9 cellular contexts compared by ENCODE assay signal in the genomic region with DNA sequence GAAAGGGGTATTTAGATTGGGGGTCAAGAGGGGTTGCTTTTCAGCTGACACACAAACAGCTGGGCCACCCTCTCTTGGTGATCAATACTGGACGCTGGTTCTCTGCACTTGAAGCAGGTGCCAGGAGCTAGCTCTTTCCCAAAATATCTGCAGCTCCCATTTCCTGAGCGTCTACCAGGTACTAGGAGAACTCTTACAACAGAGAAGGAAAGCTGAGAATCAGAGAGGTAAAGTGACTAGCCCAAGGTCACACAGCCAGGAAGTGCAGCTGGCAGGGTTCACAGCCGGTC. TPM values are rescaled to one million over a fixed set of nuclear protein-coding genes. Genes with fewer than 3 reads are reported as not detected.
DNase-seq lines count a peak whose midpoint lies in the region; ATAC-seq and TF ChIP-seq lines count a peak whose summit lies in the region.
"Had no signal": no experiment of that assay in that cellular context is flagged by ENCODE, and none has a peak within 500 bp of the region (broad histone marks: within the 10 kb centered on the region; RNA-seq: fewer than 3 reads in every experiment).

No MANE protein-coding gene starts in this region.

- TF ChIP-seq CTCF in cardiac muscle cell (IDR thresholded peaks at IDR 0.05; ENCODE audit: low read depth, low read length) (no peak), upper lobe of right lung (IDR thresholded peaks at IDR 0.05) (no peak), PC-9 (conservative IDR thresholded peaks at IDR 0.05) (no peak)

- H3K27me3 Mint-ChIP-seq in activated naive CD8-positive, alpha-beta T cell treated with anti-CD3 and anti-CD28 coated beads for 36 hours: peaks cover 24% of the 10 kb centered on the region

- no peaks in the 10 kb centered on the region for H3K36me3 Mint-ChIP-seq in activated naive CD8-positive, alpha-beta T cell treated with anti-CD3 and anti-CD28 coated beads for 36 hours

- no peaks in the 10 kb centered on the region for H3K9me2 ChIP-seq in PC-9 (ENCODE audit: insufficient read depth)

- no peak overlapping the region for H3K18ac ChIP-seq in mesendoderm (ENCODE audit: low read length)

- ATAC-seq in Right ventricle myocardium inferior: no peak
- no peak for ATAC-seq in upper lobe of right lung
- no peak for ATAC-seq in GM19328 (IDR thresholded peaks at IDR 0.05; ENCODE audit: unreplicated experiment)

- H3K4me1 Mint-ChIP-seq in activated naive CD8-positive, alpha-beta T cell treated with anti-CD3 and anti-CD28 coated beads for 36 hours: peaks cover 6% of the 10 kb centered on the region

- no TSS peak for BruUV-seq in PC-9 (replicated peaks; lab: Mats Ljungman, UMichigan)

- H3K79me2 ChIP-seq in mesendoderm (ENCODE audit: control insufficient read depth, insufficient read depth, low read length) (no peaks in the 10 kb centered on the region), PC-9 (ENCODE audit: low read depth) (no peaks in the 10 kb centered on the region)

- H3K56ac ChIP-seq in mesendoderm (ENCODE audit: low read length): no peak overlapping the region

- no peak overlapping the region for H4K5ac ChIP-seq in mesendoderm (ENCODE audit: low read length)

- H3K4me1 ChIP-seq in cardiac muscle cell (ENCODE audit: low read depth) (peaks cover 4% of the 10 kb centered on the region), mesendoderm (ENCODE audit: control insufficient read depth, low read depth, low read length) (no peaks in the 10 kb centered on the region), upper lobe of right lung (no peaks in the 10 kb centered on the region), PC-9 (replicated peaks; ENCODE audit: insufficient read depth) (no peaks in the 10 kb centered on the region)

- H3K36me3 ChIP-seq in cardiac muscle cell (no peaks in the 10 kb centered on the region), mesendoderm (ENCODE audit: control insufficient read depth, insufficient read depth, low read length) (no peaks in the 10 kb centered on the region), upper lobe of right lung (no peaks in the 10 kb centered on the region), PC-9 (ENCODE audit: low read depth) (no peaks in the 10 kb centered on the region)

- whole genome bisulfite sequencing in mesendoderm (ENCODE audit: extremely low coverage, insufficient coverage, low lambda C conversion rate): no CpG with 5 or more reads among the region's 3 CpGs

- H3K4me3 ChIP-seq in cardiac muscle cell: peak overlapping the region; percentile 74
- H3K4me3 ChIP-seq in mesendoderm (ENCODE audit: low read length): no peak overlapping the region
- peak overlapping the region; percentile 61 for H3K4me3 ChIP-seq in upper lobe of right lung
- H3K4me3 ChIP-seq in PC-9: no peak overlapping the region

- H4K8ac ChIP-seq in mesendoderm (ENCODE audit: low read depth, low read length): no peak overlapping the region

- no peaks in the 10 kb centered on the region for H4K20me1 ChIP-seq in PC-9 (ENCODE audit: insufficient read depth)

- H2BK15ac ChIP-seq in mesendoderm (replicated peaks; ENCODE audit: low read depth): no peak overlapping the region

- CTCF ChIA-PET in PC-9 (lab: Charles Lee): no interaction called here

- no peak overlapping the region for H3K23ac ChIP-seq in mesendoderm (ENCODE audit: low read length)

- no peak overlapping the region for H2BK5ac ChIP-seq in mesendoderm (ENCODE audit: low read length)

- H3K4me2 ChIP-seq in mesendoderm (ENCODE audit: low read length) (peak overlapping the region; percentile 81), PC-9 (no peak overlapping the region)

- H3K27ac ChIP-seq in cardiac muscle cell: no peak overlapping the region
- H3K27ac ChIP-seq in mesendoderm (ENCODE audit: low read depth, low read length): no peak overlapping the region
- H3K27ac ChIP-seq in upper lobe of right lung: no peak overlapping the region
- no peak overlapping the region for H3K27ac ChIP-seq in PC-9

- no peak overlapping the region for H3K27ac Mint-ChIP-seq in activated naive CD8-positive, alpha-beta T cell treated with anti-CD3 and anti-CD28 coated beads for 36 hours

- no peaks in the 10 kb centered on the region for H3K9me3 Mint-ChIP-seq in activated naive CD8-positive, alpha-beta T cell treated with anti-CD3 and anti-CD28 coated beads for 36 hours

- no peak overlapping the region for H2AK5ac ChIP-seq in mesendoderm (ENCODE audit: low read length)

- no peaks in the 10 kb centered on the region for H3K79me1 ChIP-seq in mesendoderm (ENCODE audit: low read length)

- H3K4ac ChIP-seq in mesendoderm (ENCODE audit: low read depth, low read length): no peak overlapping the region

- intact Hi-C loops in Right ventricle myocardium inferior (cut with DNase I) (loop anchor here (2.0 kb wide), 1 partner anchor 45 kb away; no protein-coding TSS in a partner anchor), upper lobe of right lung (cut with DNase I) (no loop called here), PC-9 (cut with micrococcal nuclease; ENCODE audit: unreplicated experiment) (no loop called here)

- H2AFZ ChIP-seq in PC-9: no peak overlapping the region

- POLR2A ChIA-PET in PC-9 (lab: Charles Lee; ENCODE audit: unreplicated experiment): no interaction called here

- H3K9me3 ChIP-seq in cardiac muscle cell (ENCODE audit: low read depth) (no peaks in the 10 kb centered on the region), upper lobe of right lung (no peaks in the 10 kb centered on the region), PC-9 (ENCODE audit: insufficient read depth, low read depth) (no peaks in the 10 kb centered on the region)

- peak overlapping the region; percentile 70 for H3K4me3 Mint-ChIP-seq in activated naive CD8-positive, alpha-beta T cell treated with anti-CD3 and anti-CD28 coated beads for 36 hours

- H3K27me3 ChIP-seq in cardiac muscle cell (peaks cover 20% of the 10 kb centered on the region), mesendoderm (ENCODE audit: insufficient read depth, low read length, poor library complexity) (peaks cover 10% of the 10 kb centered on the region), upper lobe of right lung (peaks cover 43% of the 10 kb centered on the region), PC-9 (ENCODE audit: insufficient read depth, low read depth) (peaks cover 94% of the 10 kb centered on the region)

- H3K9ac ChIP-seq in mesendoderm (ENCODE audit: low read length): no peak overlapping the region

- H2BK120ac ChIP-seq in mesendoderm (ENCODE audit: low read depth, low read length): no peak overlapping the region

- no peak for DNase-seq in cardiac muscle cell (ENCODE audit: low read depth in 1 of 2, low spot score in 1 of 2)
- DNase-seq in Right ventricle myocardium inferior (ENCODE audit: missing footprints): no peak
- no peak for DNase-seq in activated naive CD8-positive, alpha-beta T cell treated with anti-CD3 and anti-CD28 coated beads for 36 hours
- no peak for DNase-seq in mesendoderm
- no peak for DNase-seq in upper lobe of right lung
- DNase-seq in amygdala (lab: John Stamatoyannopoulos, UW): no peak
- no peak for DNase-seq in PC-9
- DNase-seq: C1 segment of cervical spinal cord had no signal

- H3F3A ChIP-seq in PC-9 (ENCODE audit: insufficient read depth, low read depth): no peaks in the 10 kb centered on the region

RNA-seq across cellular contexts. Expression of a gene that starts 1.2 kb away (rescaled TPM):
- 30.3 and 52.4 TPM in 2 replicates for total RNA-seq in cardiac muscle cell
- 24.5 and 57.7 TPM in 2 replicates for polyA plus RNA-seq in cardiac muscle cell
- 93.9 TPM for total RNA-seq in Right ventricle myocardium inferior
- total RNA-seq in activated naive CD8-positive, alpha-beta T cell treated with anti-CD3 and anti-CD28 coated beads for 36 hours: 10 to 100 TPM; 28.6 to 29.7 TPM
- polyA plus RNA-seq in mesendoderm (2013, experiment 1 of 2): 1.5 TPM
- 1.4 TPM for polyA plus RNA-seq in mesendoderm (2013, experiment 2 of 2)
- total RNA-seq in upper lobe of right lung: 10.3 TPM
- not detected in 2 replicates for total RNA-seq in PC-9 (2021)

Comparison
In these comparisons a context has a peak if more than half of its experiments do, and no peak if none do; other contexts are left out.
1. H3K4me3 ChIP-seq: peak in cardiac muscle cell (single experiment) and upper lobe of right lung (single experiment); none in mesendoderm (single experiment) and PC-9 (single experiment).
2. RNA of a gene that starts 1.2 kb away (total RNA-seq): 93.9 TPM in Right ventricle myocardium inferior (single experiment), 30.3 to 52.4 TPM in cardiac muscle cell, 28.6 to 29.7 TPM in activated naive CD8-positive, alpha-beta T cell treated with anti-CD3 and anti-CD28 coated beads for 36 hours and 10.3 TPM in upper lobe of right lung (single experiment); not detected in PC-9; every median in the first group is over 10 times any median in the second.